Comparison of ENCODE assay signal across 8 cellular contexts in genomic region chr10:29734640-29734979, GRCh38.
DNase-seq lines count a peak whose midpoint lies in the region; ATAC-seq, FAIRE-seq and TF ChIP-seq lines count a peak whose summit lies in the region.

No MANE protein-coding gene starts in this region.

- RAD21 ChIA-PET in GM12878 (lab: Charles Lee; ENCODE audit: unreplicated experiment): interaction anchor here (0.7 to 2.7 kb wide), 11 partner anchors 35 to 223 kb away, joined by 3 to 13 read pairs (median 3); partner anchors contain the start of gene SVIL

- no peak overlapping the region for H2AFZ ChIP-seq in GM12878 (ENCODE audit: control insufficient read depth, low read depth, low read length)

- WGBS in GM12878 (ENCODE audit: insufficient coverage, insufficient replicate concordance, low lambda C conversion rate, missing lambda C conversion rate): 45% methylated on average over 10 of the region's 10 CpGs
- WGBS in lower leg skin, 2 donors: 15% methylated on average over 10 of the region's 10 CpGs

- H3K27ac Mint-ChIP-seq in activated T-cell treated with anti-CD3 and anti-CD28 coated beads, Interleukin-2, amount 50 U/mL, for 72 hours: no peak overlapping the region
- peak overlapping the region; percentile 92 for H3K27ac Mint-ChIP-seq in type B pancreatic cell

- no peak for TF ChIP-seq RAD21 in GM12878 (IDR thresholded peaks at IDR 0.05; ENCODE audit: insufficient read depth, low read depth, low read length)

- no peak overlapping the region for H3K27ac ChIP-seq in GM12878 (ENCODE audit: control insufficient read depth, insufficient read depth)

- TF ChIP-seq POLR2A in GM12878 (IDR thresholded peaks at IDR 0.05; ENCODE audit: low read depth, low read length): no peak
- TF ChIP-seq POLR2A in lower leg skin (IDR thresholded peaks at IDR 0.05): no peak

- H3K79me2 ChIP-seq in GM12878 (ENCODE audit: control insufficient read depth, insufficient read depth, low read length): no peaks in the 10 kb centered on the region

- H3K4me1 Mint-ChIP-seq in activated T-cell treated with anti-CD3 and anti-CD28 coated beads, Interleukin-2, amount 50 U/mL, for 72 hours (ENCODE audit: low read depth): peaks cover 36% of the 10 kb centered on the region
- peaks cover 59% of the 10 kb centered on the region for H3K4me1 Mint-ChIP-seq in type B pancreatic cell (ENCODE audit: unreplicated experiment)

- peaks cover 21% of the 10 kb centered on the region for H3K27me3 Mint-ChIP-seq in activated T-cell treated with anti-CD3 and anti-CD28 coated beads, Interleukin-2, amount 50 U/mL, for 72 hours (ENCODE audit: low read depth)
- H3K27me3 Mint-ChIP-seq in type B pancreatic cell: no peaks in the 10 kb centered on the region

- no peak overlapping the region for H3K4me3 ChIP-seq in GM12878
- peak overlapping the region; percentile 74 for H3K4me3 ChIP-seq in lower leg skin (ENCODE audit: low read depth, poor library complexity, severe bottlenecking)

- POLR2A ChIA-PET in GM12878 (lab: Charles Lee): interaction anchor here (0.9 kb wide), 1 partner anchor 87 kb away, joined by 3 read pairs; no protein-coding TSS in a partner anchor

- H3K36me3 Mint-ChIP-seq in activated T-cell treated with anti-CD3 and anti-CD28 coated beads, Interleukin-2, amount 50 U/mL, for 72 hours (ENCODE audit: insufficient read depth in 2 of 2): peaks cover 0 to 2% of the 10 kb centered on the region in 2 donors
- peaks cover 14% of the 10 kb centered on the region for H3K36me3 Mint-ChIP-seq in type B pancreatic cell

- no peaks in the 10 kb centered on the region for H3K36me3 ChIP-seq in GM12878 (ENCODE audit: control insufficient read depth in 2 of 2, insufficient read depth in 2 of 2, low read length in 1 of 2)

- TF ChIP-seq CTCF in GM12878 (IDR thresholded peaks at IDR 0.05 in 2 of 3, conservative IDR thresholded peaks at IDR 0.05 in 1 of 3; ENCODE audit: control insufficient read depth in 2 of 3, extremely low read depth in 1 of 3, insufficient read depth in 1 of 3, low read depth in 3 of 3, low read length in 3 of 3) (no peak), lower leg skin (IDR thresholded peaks at IDR 0.05) (no peak), type B pancreatic cell (conservative IDR thresholded peaks at IDR 0.05) (no peak)

- DNase-seq in activated T-cell treated with anti-CD3 and anti-CD28 coated beads, Interleukin-2, amount 50 U/mL, for 72 hours: no peak
- no peak for DNase-seq in activated T-cell treated with anti-CD3 and anti-CD28 coated beads, Interleukin-2, amount 50 U/mL, for 1 hour
- no peak for DNase-seq in GM12878 (ENCODE audit: low read depth, low spot score)
- DNase-seq in lower leg skin (ENCODE audit: low spot score in 2 of 2): no peak
- DNase-seq in type B pancreatic cell (ENCODE audit: extremely low spot score, unreplicated experiment): no peak
- DNase-seq in NCI-H446 treated with DMSO at 0.1 percent for 48 hours (lab: John Stamatoyannopoulos, UW): no peak
- no peak for DNase-seq in RKO (ENCODE audit: low spot score)

- no peak for FAIRE-seq in GM12878 (lab: Jason Lieb, UNC)

- H3K9ac ChIP-seq in GM12878 (ENCODE audit: control insufficient read depth, insufficient read depth, low read length): no peak overlapping the region

- H3K4me3 Mint-ChIP-seq in activated T-cell treated with anti-CD3 and anti-CD28 coated beads, Interleukin-2, amount 50 U/mL, for 72 hours: peak overlapping the region; percentile 85 to 89
- H3K4me3 Mint-ChIP-seq in type B pancreatic cell: peak overlapping the region; percentile 94

- no peaks in the 10 kb centered on the region for H4K20me1 ChIP-seq in GM12878 (ENCODE audit: control insufficient read depth, insufficient read depth)

- peak overlapping the region; percentile 45; the same call in 1 of the 2 replicates for H3K4me2 ChIP-seq in GM12878 (ENCODE audit: control insufficient read depth, insufficient read depth)

- H3K4me1 ChIP-seq in GM12878 (ENCODE audit: control insufficient read depth, insufficient read depth, low read length): no peaks in the 10 kb centered on the region

- H3K27me3 ChIP-seq in GM12878 (replicated peaks in 1 of 2; ENCODE audit: control insufficient read depth in 2 of 2, insufficient read depth in 2 of 2, low read length in 1 of 2): peaks cover 1 to 10% of the 10 kb centered on the region in 2 experiments

- CTCF ChIA-PET in GM12878 (lab: Yijun Ruan, JAX): interaction anchor here (0.7 to 3.0 kb wide), 7 partner anchors 9 to 289 kb away, joined by 3 to 13 read pairs (median 3); no protein-coding TSS in a partner anchor

- no peak for TF ChIP-seq EP300 in GM12878 (IDR thresholded peaks at IDR 0.05; ENCODE audit: borderline replicate concordance in 1 of 2, control insufficient read depth in 1 of 2, low read depth in 2 of 2, low read length in 2 of 2)

- no peak for ATAC-seq in activated T-cell treated with anti-CD3 and anti-CD28 coated beads, Interleukin-2, amount 50 U/mL, for 72 hours (replicated peaks in 1 of 2)
- ATAC-seq in GM12878 (peak; percentile 3; the same call in 2 of the 3 replicates), GM21515 (IDR thresholded peaks at IDR 0.05; ENCODE audit: unreplicated experiment) (no peak)

- SMC1A ChIA-PET in GM12878 (lab: Charles Lee; ENCODE audit: uncharacterized antibody, unreplicated experiment): interaction anchor here (0.8 to 3.0 kb wide), 6 partner anchors 10 to 205 kb away, joined by 3 to 12 read pairs (median 4); no protein-coding TSS in a partner anchor

- intact Hi-C loops in GM12878 (cut with micrococcal nuclease; ENCODE audit: unreplicated experiment) (loop anchor here (2.0 kb wide), 1 partner anchor 100 kb away; the partner anchor contains the start of gene SVIL), lower leg skin (cut with DNase I; ENCODE audit: low total_unique reads) (no loop called here)

- H3K9me3 ChIP-seq in GM12878 (replicated peaks; ENCODE audit: control insufficient read depth, insufficient read depth, low read length): no peaks in the 10 kb centered on the region

- no TSS peak for BruUV-seq in GM12878 (replicated peaks; lab: Mats Ljungman, UMichigan)

- H3K9me3 Mint-ChIP-seq in activated T-cell treated with anti-CD3 and anti-CD28 coated beads, Interleukin-2, amount 50 U/mL, for 72 hours: no peaks in the 10 kb centered on the region
- no peaks in the 10 kb centered on the region for H3K9me3 Mint-ChIP-seq in type B pancreatic cell

- in situ Hi-C loops in GM12878 (cut with MboI): no loop called here

TF ChIP-seq in GM12878, 131 proteins besides CTCF, POLR2A, EP300 and RAD21:
- TF ChIP-seq TBL1XR1 (IDR thresholded peaks at IDR 0.05; ENCODE audit: low read depth, low read length): no peak
- TF ChIP-seq MLLT1 (IDR thresholded peaks at IDR 0.05): peak; percentile 50; the same call in 1 of the 2 replicates
